ENCODE assay signal across 15 cellular contexts in genomic region chr17:78196712-78197111, GRCh38. TPM values are rescaled to one million over a fixed set of nuclear protein-coding genes. Genes with fewer than 3 reads are reported as not detected.
DNase-seq lines count a peak whose midpoint lies in the region; ATAC-seq, FAIRE-seq and TF ChIP-seq lines count a peak whose summit lies in the region.
"Had no signal": no experiment of that assay in that cellular context is flagged by ENCODE, and none has a peak within 500 bp of the region (broad histone marks: within the 10 kb centered on the region; RNA-seq: fewer than 3 reads in every experiment).

No MANE protein-coding gene starts in this region.

- H3K23me2 ChIP-seq in H1 (ENCODE audit: low read depth, low read length) = no peaks in the 10 kb centered on the region

- CTCF ChIA-PET in OCI-LY7 (lab: Charles Lee; ENCODE audit: unreplicated experiment) (no interaction called here), H1 (lab: Charles Lee; ENCODE audit: partially characterized antibody) (interaction anchor here (1.6 to 10.2 kb wide), 5 partner anchors 9 to 249 kb away, joined by 4 to 65 read pairs (median 7); partner anchors contain the start of genes AFMID and TK1)

- H3K18ac ChIP-seq in H1 (ENCODE audit: extremely low read depth, low read length) (no peak overlapping the region), neuronal stem cell (ENCODE audit: low read length) (no peak overlapping the region)

- H3K27me3 ChIP-seq in H1 (replicated peaks in 1 of 4; ENCODE audit: control insufficient read depth in 3 of 4, extremely low read depth in 1 of 4, insufficient read depth in 3 of 4, low read length in 3 of 4) (no peaks in the 10 kb centered on the region), suprapubic skin (no peaks in the 10 kb centered on the region), neuronal stem cell (ENCODE audit: control insufficient read depth in 3 of 3, insufficient read depth in 3 of 3, low read depth in 1 of 3, low read length in 3 of 3) (no peaks in the 10 kb centered on the region)
- H3K27me3 ChIP-seq: heart right ventricle, SJSA1 had no signal

- H3K27ac ChIP-seq in OCI-LY7 (ENCODE audit: low read depth, low read length, poor library complexity, severe bottlenecking) (no peak overlapping the region), H1 (ENCODE audit: low read depth, low read length) (no peak overlapping the region), suprapubic skin (peak overlapping the region; percentile 88), neuronal stem cell (replicated peaks; ENCODE audit: low read length) (no peak overlapping the region)
- H3K27ac ChIP-seq: SJSA1 had no signal

- TF ChIP-seq RAD21 in H1 (IDR thresholded peaks at IDR 0.05 in 1 of 2, conservative IDR thresholded peaks at IDR 0.05 in 1 of 2; ENCODE audit: low read depth in 2 of 2, low read length in 2 of 2) = no peak

- H3K4ac ChIP-seq in H1 (replicated peaks; ENCODE audit: insufficient read length, low read depth, low read length) (no peak overlapping the region), neuronal stem cell (ENCODE audit: low read length) (no peak overlapping the region)

- no peak overlapping the region for H4K91ac ChIP-seq in H1 (replicated peaks; ENCODE audit: insufficient read length, low read length)
- no peak overlapping the region for H4K91ac ChIP-seq in neuronal stem cell (ENCODE audit: low read depth, low read length, poor library complexity)

- no peak for DNase-seq in OCI-LY7 (ENCODE audit: low spot score)
- DNase-seq in H1 (ENCODE audit: low read depth in 1 of 2, low spot score in 2 of 2) = no peak
- no peak for DNase-seq in suprapubic skin (ENCODE audit: low spot score in 2 of 2)
- no peak for DNase-seq in neuronal stem cell (ENCODE audit: low spot score)
- DNase-seq: activated CD4-positive, CD25-positive, alpha-beta regulatory T cell; activated naive CD4-positive, alpha-beta T cell treated with anti-CD3 and anti-CD28 coated beads, Interleukin-2, amount 10 ng/mL, durations not matched to agents 7 days and 5 days; activated T-cell treated with anti-CD3 and anti-CD28 coated beads, Interleukin-2, amount 50 U/mL, for 48 hours; DMS79 treated with DMSO at 0.1 percent for 48 hours; heart right ventricle; NCI-H748 treated with DMSO at 0.1 percent for 48 hours had no signal

- H3K23ac ChIP-seq in H1 (ENCODE audit: insufficient read length) (no peak overlapping the region), neuronal stem cell (ENCODE audit: low read depth, low read length, poor library complexity) (no peak overlapping the region)

- H3K79me2 ChIP-seq in OCI-LY7 (ENCODE audit: insufficient read depth, low read depth, low read length) (peaks cover 27% of the 10 kb centered on the region), H1 (ENCODE audit: control insufficient read depth in 1 of 2, insufficient read depth in 2 of 2, low read length in 2 of 2) (no peaks in the 10 kb centered on the region; a peak in 1 of 4 replicates)

- no peak overlapping the region for H3K4me2 ChIP-seq in OCI-LY7 (ENCODE audit: low read length)
- peak overlapping the region; percentile 13 to 22; a peak in 1 of 4 replicates for H3K4me2 ChIP-seq in H1 (ENCODE audit: insufficient read depth in 1 of 2, low read depth in 2 of 2, low read length in 2 of 2)
- no peak overlapping the region for H3K4me2 ChIP-seq in neuronal stem cell (ENCODE audit: insufficient read depth, low read length, poor library complexity, severe bottlenecking)

- ATAC-seq in GM21528 (IDR thresholded peaks at IDR 0.05; ENCODE audit: low FRiP score, unreplicated experiment) = no peak
- ATAC-seq: heart right ventricle had no signal

- H2BK15ac ChIP-seq in H1 (ENCODE audit: low read length) (no peak overlapping the region), neuronal stem cell (ENCODE audit: low read length) (no peak overlapping the region)

- no peak for FAIRE-seq in H1 (lab: Jason Lieb, UNC)

- no peak for TF ChIP-seq EP300 in H1 (IDR thresholded peaks at IDR 0.05; ENCODE audit: borderline replicate concordance in 1 of 2, low read depth in 2 of 2, low read length in 2 of 2)
- TF ChIP-seq EP300 in suprapubic skin (IDR thresholded peaks at IDR 0.05) = no peak

- no peaks in the 10 kb centered on the region for H4K20me1 ChIP-seq in OCI-LY7 (ENCODE audit: insufficient read depth, low read length)
- H4K20me1 ChIP-seq in H1 (replicated peaks in 1 of 2; ENCODE audit: control insufficient read depth in 1 of 2, insufficient read depth in 2 of 2, low read length in 2 of 2) = peaks cover 1 to 5% of the 10 kb centered on the region in 2 experiments

- WGBS in H1 (ENCODE audit: extremely low coverage in 1 of 2, insufficient coverage in 1 of 2, insufficient read length in 1 of 2, insufficient replicate concordance in 2 of 2, low coverage in 1 of 2, low lambda C conversion rate in 2 of 2, missing lambda C conversion rate in 1 of 2), 2 experiments = 81% methylated on average over 4 of the region's 4 CpGs; no CpG with 5 or more reads in 1 of the 2 experiments
- 86% methylated on average over 4 of the region's 4 CpGs for WGBS in suprapubic skin
- no CpG with 5 or more reads among the region's 4 CpGs for WGBS in neuronal stem cell (ENCODE audit: extremely low coverage in 2 of 2, insufficient read length in 2 of 2, insufficient replicate concordance in 1 of 2), 2 donors

- TF ChIP-seq POLR2A in H1 (IDR thresholded peaks at IDR 0.05; ENCODE audit: control extremely low read depth in 1 of 2, low read depth in 2 of 2, low read length in 2 of 2) (no peak), suprapubic skin (IDR thresholded peaks at IDR 0.05) (no peak)

- BruUV-seq in OCI-LY7 (replicated peaks; lab: Mats Ljungman, UMichigan) = TSS peak; percentile 41

- H3K4me1 ChIP-seq in OCI-LY7 (ENCODE audit: insufficient read depth, low read length, poor library complexity, severe bottlenecking) (peaks cover 28% of the 10 kb centered on the region), H1 (replicated peaks in 1 of 4; ENCODE audit: control insufficient read depth in 3 of 4, insufficient read depth in 4 of 4, low read length in 3 of 4) (peaks cover 0 to 11% (median 4%) of the 10 kb centered on the region in 4 experiments; a peak in 5 of 7 replicates), suprapubic skin (peaks cover 31% of the 10 kb centered on the region), neuronal stem cell (ENCODE audit: control insufficient read depth in 2 of 2, insufficient read depth in 1 of 2, low read depth in 1 of 2, low read length in 2 of 2) (no peaks in the 10 kb centered on the region)

- 0 out of 2 replicates have a peak, but pooled peaks cover 3% of the 10 kb centered on the region for H3K79me1 ChIP-seq in H1 (ENCODE audit: low read depth, low read length)
- H3K79me1 ChIP-seq in neuronal stem cell (ENCODE audit: low read depth, low read length) = peaks cover 2% of the 10 kb centered on the region

- no peak overlapping the region for H3K14ac ChIP-seq in H1 (ENCODE audit: insufficient read length)
- H3K14ac ChIP-seq in neuronal stem cell (ENCODE audit: low read length) = no peak overlapping the region

- H3K4me3 ChIP-seq in OCI-LY7 (ENCODE audit: low read depth, low read length, poor library complexity, severe bottlenecking) (no peak overlapping the region), H1 (ENCODE audit: extremely low read depth in 1 of 4, insufficient read depth in 2 of 4, low read depth in 3 of 4, low read length in 4 of 4) (no peak overlapping the region), suprapubic skin (no peak overlapping the region), neuronal stem cell (ENCODE audit: low read length in 2 of 2) (no peak overlapping the region)
- H3K4me3 ChIP-seq: heart right ventricle, SJSA1 had no signal

- H3K9me3 ChIP-seq in OCI-LY7 (ENCODE audit: low read length) (no peaks in the 10 kb centered on the region), H1 (ENCODE audit: insufficient read depth in 2 of 2, low read depth in 1 of 2, low read length in 1 of 2) (no peaks in the 10 kb centered on the region), suprapubic skin (no peaks in the 10 kb centered on the region), neuronal stem cell (replicated peaks in 1 of 2; ENCODE audit: control insufficient read depth in 2 of 2, insufficient read depth in 1 of 2, low read depth in 1 of 2, low read length in 2 of 2) (no peaks in the 10 kb centered on the region)
- H3K9me3 ChIP-seq: heart right ventricle, SJSA1 had no signal

- H2BK20ac ChIP-seq in H1 (ENCODE audit: low read length) = no peak overlapping the region

- POLR2A ChIA-PET in OCI-LY7 (lab: Charles Lee) (no interaction called here), H1 (lab: Charles Lee; ENCODE audit: partially characterized antibody) (interaction anchor here (0.8 to 5.5 kb wide), 6 partner anchors 11 to 29 kb away, joined by 3 to 67 read pairs (median 6); partner anchors contain the start of genes AFMID and TK1)

- H3K36me3 ChIP-seq in OCI-LY7 (ENCODE audit: insufficient read depth, low read length) (peaks cover 81% of the 10 kb centered on the region), H1 (ENCODE audit: control insufficient read depth in 2 of 4, insufficient read depth in 4 of 4, low read length in 3 of 4) (peaks cover 0 to 11% (median 2%) of the 10 kb centered on the region in 4 experiments; a peak in 5 of 8 replicates), suprapubic skin (peaks cover 22% of the 10 kb centered on the region), neuronal stem cell (replicated peaks in 1 of 2; ENCODE audit: control insufficient read depth in 2 of 2, insufficient read depth in 2 of 2, low read length in 2 of 2) (peaks cover 6 to 72% of the 10 kb centered on the region in 2 donors)

- H3K56ac ChIP-seq in H1 (replicated peaks; ENCODE audit: insufficient read length, low read depth, low read length) = no peak overlapping the region

- H2AK5ac ChIP-seq in H1 (ENCODE audit: low read depth, low read length) (no peak overlapping the region), neuronal stem cell (ENCODE audit: low read depth, low read length) (no peak overlapping the region)

- H2BK5ac ChIP-seq in H1 (ENCODE audit: low read depth, low read length) = no peak overlapping the region
- H2BK5ac ChIP-seq in neuronal stem cell (ENCODE audit: low read length) = no peak overlapping the region

- H3K9ac ChIP-seq in H1 (replicated peaks in 1 of 4; ENCODE audit: extremely low read depth in 1 of 4, low read depth in 3 of 4, low read length in 3 of 4) (no peak overlapping the region), neuronal stem cell (ENCODE audit: low read depth, low read length, poor library complexity) (no peak overlapping the region)

- H2AFZ ChIP-seq in OCI-LY7 (ENCODE audit: low read length) = no peak overlapping the region
- no peak overlapping the region for H2AFZ ChIP-seq in H1 (ENCODE audit: low read length)
- H2AFZ ChIP-seq in neuronal stem cell (ENCODE audit: low read length) = no peak overlapping the region

- TF ChIP-seq CTCF in OCI-LY7 (conservative IDR thresholded peaks at IDR 0.05; ENCODE audit: low read length) (no peak), H1 (IDR thresholded peaks at IDR 0.05; ENCODE audit: control extremely low read depth in 1 of 3, insufficient read depth in 1 of 3, low read depth in 1 of 3, low read length in 3 of 3) (no peak), suprapubic skin (IDR thresholded peaks at IDR 0.05) (no peak)

- intact Hi-C loops in OCI-LY7 (cut with micrococcal nuclease; ENCODE audit: unreplicated experiment) = no loop called here

- H4K5ac ChIP-seq in H1 (ENCODE audit: insufficient read length, low read depth, low read length) = no peak overlapping the region

- H2BK12ac ChIP-seq in H1 (ENCODE audit: low read depth, low read length) (no peak overlapping the region), neuronal stem cell (ENCODE audit: low read length) (no peak overlapping the region)

- no peaks in the 10 kb centered on the region for H3K9me2 ChIP-seq in OCI-LY7 (ENCODE audit: insufficient read depth, low read length)

- no peak overlapping the region for H4K8ac ChIP-seq in H1 (ENCODE audit: extremely low read depth, insufficient read depth, low read length)
- H4K8ac ChIP-seq in neuronal stem cell (ENCODE audit: low read depth, low read length) = no peak overlapping the region

- H2BK120ac ChIP-seq in H1 (replicated peaks; ENCODE audit: low read depth, low read length) (no peak overlapping the region), neuronal stem cell (ENCODE audit: low read depth, low read length) (no peak overlapping the region)

RNA-seq across cellular contexts. Expression of gene AFMID, which starts 9.6 kb away (rescaled TPM):
- 87.8 and 89.1 TPM in 2 replicates for total RNA-seq in OCI-LY7 (2014; rRNA removed; shearing (Covaris generic))
- total RNA-seq in OCI-LY7 (2022) = 90.2 and 101 TPM in 2 replicates
- total RNA-seq in H1 (2021; fragmentation: NEBNext Ultra II Directional; extraction: Animal tissue kit (Norgen Biotek cat#: 25700)) = 53.0 and 54.8 TPM in 2 replicates
- polyA plus RNA-seq in H1 (2011; rRNA removed) = 49.0 and 61.6 TPM in 2 replicates
- 63.2 TPM for polyA plus RNA-seq in H1 (2011; cell fraction: cytosol; rRNA removed)
- polyA plus RNA-seq in H1 (2011; cell fraction: nucleus; rRNA removed) = 58.5 TPM
- polyA plus RNA-seq in H1 (2012, experiment 1 of 2) = 47.6 to 75.1 TPM (median 68.4 TPM) in 4 replicates
- 91.1 TPM for polyA plus RNA-seq in H1 (2012, experiment 2 of 2)
- 40.1 TPM for polyA plus RNA-seq in H1 (2013, experiment 1 of 2)
- 39.2 TPM for polyA plus RNA-seq in H1 (2013, experiment 2 of 2)
- polyA minus RNA-seq in H1 (2011; rRNA and poly(A)+ RNA removed) = 55.5 and 83.5 TPM in 2 replicates
- polyA minus RNA-seq in H1 (2011; cell fraction: cytosol; rRNA and poly(A)+ RNA removed) = 30.7 TPM
- polyA minus RNA-seq in H1 (2011; cell fraction: nucleus; rRNA and poly(A)+ RNA removed) = 42.0 TPM
- 10 to 100 TPM; 43.9 to 78.3 (median 66.1) TPM for total RNA-seq in suprapubic skin
- polyA plus RNA-seq in neuronal stem cell (2013, experiment 1 of 2) = 50.8 TPM
- 52.7 TPM for polyA plus RNA-seq in neuronal stem cell (2013, experiment 2 of 2)

RNA-seq across cellular contexts. Expression of gene TK1, which starts 9.9 kb away (rescaled TPM):
- total RNA-seq in OCI-LY7 (2014; rRNA removed; shearing (Covaris generic)) = 108 and 118 TPM in 2 replicates
- 149 TPM in 2 replicates for total RNA-seq in OCI-LY7 (2022)
- 66.9 and 76.5 TPM in 2 replicates for total RNA-seq in H1 (2021; fragmentation: NEBNext Ultra II Directional; extraction: Animal tissue kit (Norgen Biotek cat#: 25700))
- 147 and 170 TPM in 2 replicates for polyA plus RNA-seq in H1 (2011; rRNA removed)
- 150 TPM for polyA plus RNA-seq in H1 (2011; cell fraction: cytosol; rRNA removed)
- polyA plus RNA-seq in H1 (2011; cell fraction: nucleus; rRNA removed) = 168 TPM
- polyA plus RNA-seq in H1 (2012, experiment 1 of 2) = 50.8 to 96.9 TPM (median 88.1 TPM) in 4 replicates
- polyA plus RNA-seq in H1 (2012, experiment 2 of 2) = 148 TPM
- 57.7 TPM for polyA plus RNA-seq in H1 (2013, experiment 1 of 2)
- 54.1 TPM for polyA plus RNA-seq in H1 (2013, experiment 2 of 2)
- 110 and 113 TPM in 2 replicates for polyA minus RNA-seq in H1 (2011; rRNA and poly(A)+ RNA removed)
- 54.3 TPM for polyA minus RNA-seq in H1 (2011; cell fraction: cytosol; rRNA and poly(A)+ RNA removed)
- 42.3 TPM for polyA minus RNA-seq in H1 (2011; cell fraction: nucleus; rRNA and poly(A)+ RNA removed)
- 1 to 10 TPM; 1.0 to 9.1 (median 7.0) TPM for total RNA-seq in suprapubic skin
- polyA plus RNA-seq in neuronal stem cell (2013, experiment 1 of 2) = 38.3 TPM
- polyA plus RNA-seq in neuronal stem cell (2013, experiment 2 of 2) = 37.7 TPM

RNA-seq across cellular contexts. Expression of gene BIRC5, which starts 17.3 kb away (rescaled TPM):
- 229 and 266 TPM in 2 replicates for total RNA-seq in OCI-LY7 (2014; rRNA removed; shearing (Covaris generic))
- total RNA-seq in OCI-LY7 (2022) (184 and 190 TPM in 2 replicates), suprapubic skin (1 to 10 TPM; 3.7 to 9.6 (median 5.5) TPM)
- 106 and 108 TPM in 2 replicates for total RNA-seq in H1 (2021; fragmentation: NEBNext Ultra II Directional; extraction: Animal tissue kit (Norgen Biotek cat#: 25700))
- polyA plus RNA-seq in H1 (2011; rRNA removed) = 42.2 and 48.8 TPM in 2 replicates
- 53.5 TPM for polyA plus RNA-seq in H1 (2011; cell fraction: cytosol; rRNA removed)
- polyA plus RNA-seq in H1 (2011; cell fraction: nucleus; rRNA removed) = 78.0 TPM
- polyA plus RNA-seq in H1 (2012, experiment 1 of 2) = 58.7 to 71.7 TPM (median 68.1 TPM) in 4 replicates
- polyA plus RNA-seq in H1 (2012, experiment 2 of 2) = 111 TPM
- polyA plus RNA-seq in H1 (2013, experiment 1 of 2) = 64.6 TPM
- 66.0 TPM for polyA plus RNA-seq in H1 (2013, experiment 2 of 2)
- polyA minus RNA-seq in H1 (2011; rRNA and poly(A)+ RNA removed) = 39.6 and 46.5 TPM in 2 replicates
- 43.1 TPM for polyA minus RNA-seq in H1 (2011; cell fraction: cytosol; rRNA and poly(A)+ RNA removed)
- 41.5 TPM for polyA minus RNA-seq in H1 (2011; cell fraction: nucleus; rRNA and poly(A)+ RNA removed)
- 118 TPM for polyA plus RNA-seq in neuronal stem cell (2013, experiment 1 of 2)
- polyA plus RNA-seq in neuronal stem cell (2013, experiment 2 of 2) = 125 TPM

RNA-seq across cellular contexts. Expression of gene SYNGR2, which starts 28.3 kb away (rescaled TPM):
- total RNA-seq in OCI-LY7 (2014; rRNA removed; shearing (Covaris generic)) = 21.3 and 35.4 TPM in 2 replicates
- total RNA-seq in OCI-LY7 (2022) = 44.9 and 45.5 TPM in 2 replicates
- total RNA-seq in H1 (2021; fragmentation: NEBNext Ultra II Directional; extraction: Animal tissue kit (Norgen Biotek cat#: 25700)) = 48.4 and 50.0 TPM in 2 replicates
- polyA plus RNA-seq in H1 (2011; rRNA removed) = 139 and 209 TPM in 2 replicates
- polyA plus RNA-seq in H1 (2011; cell fraction: cytosol; rRNA removed) = 92.9 TPM
- polyA plus RNA-seq in H1 (2011; cell fraction: nucleus; rRNA removed) = 102 TPM
- polyA plus RNA-seq in H1 (2012, experiment 1 of 2) = 32.5 to 57.4 TPM (median 51.2 TPM) in 4 replicates
- polyA plus RNA-seq in H1 (2012, experiment 2 of 2) = 37.5 TPM
- polyA plus RNA-seq in H1 (2013, experiment 1 of 2) = 42.0 TPM
- 51.5 TPM for polyA plus RNA-seq in H1 (2013, experiment 2 of 2)
- 53.5 and 79.1 TPM in 2 replicates for polyA minus RNA-seq in H1 (2011; rRNA and poly(A)+ RNA removed)
- 28.6 TPM for polyA minus RNA-seq in H1 (2011; cell fraction: cytosol; rRNA and poly(A)+ RNA removed)
- polyA minus RNA-seq in H1 (2011; cell fraction: nucleus; rRNA and poly(A)+ RNA removed) = 27.7 TPM
- total RNA-seq in suprapubic skin = 100 to 1,000 TPM; 127 to 139 (median 133) TPM
- 16.6 TPM for polyA plus RNA-seq in neuronal stem cell (2013, experiment 1 of 2)
- 16.6 TPM for polyA plus RNA-seq in neuronal stem cell (2013, experiment 2 of 2)

RNA-seq across cellular contexts. Expression of gene TMEM235, which starts 34.7 kb away (rescaled TPM):
- total RNA-seq in OCI-LY7 (2014; rRNA removed; shearing (Covaris generic)) = 0.32 TPM in 1 of 2 replicates, not detected in the other
- not detected in 2 replicates for total RNA-seq in OCI-LY7 (2022)
- total RNA-seq in H1 (2021; fragmentation: NEBNext Ultra II Directional; extraction: Animal tissue kit (Norgen Biotek cat#: 25700)) = 0.15 TPM in 1 of 2 replicates, not detected in the other
- polyA plus RNA-seq in H1 (2011; rRNA removed) = 0.05 and 0.14 TPM in 2 replicates
- 0.17 TPM for polyA plus RNA-seq in H1 (2011; cell fraction: cytosol; rRNA removed)
- polyA plus RNA-seq in H1 (2011; cell fraction: nucleus; rRNA removed) = 0.68 TPM
- 0.13 to 0.36 TPM (median 0.23 TPM) in 4 replicates for polyA plus RNA-seq in H1 (2012, experiment 1 of 2)
- not detected for polyA plus RNA-seq in H1 (2012, experiment 2 of 2)
- 0.02 TPM for polyA plus RNA-seq in H1 (2013, experiment 1 of 2)
- not detected for polyA plus RNA-seq in H1 (2013, experiment 2 of 2)
- not detected in 2 replicates for polyA minus RNA-seq in H1 (2011; rRNA and poly(A)+ RNA removed)
- not detected for polyA minus RNA-seq in H1 (2011; cell fraction: cytosol; rRNA and poly(A)+ RNA removed)
- not detected for polyA minus RNA-seq in H1 (2011; cell fraction: nucleus; rRNA and poly(A)+ RNA removed)
- total RNA-seq in suprapubic skin = not detected
- polyA plus RNA-seq in neuronal stem cell (2013, experiment 1 of 2) = not detected
- not detected for polyA plus RNA-seq in neuronal stem cell (2013, experiment 2 of 2)
- total RNA-seq: heart right ventricle, lower leg skin, M059J, omental fat pad, SJSA1 had no signal
- polyA plus RNA-seq: heart right ventricle had no signal

Comparison
In these comparisons a context has a peak if more than half of its experiments do, and no peak if none do; other contexts are left out.
1. H3K4me2 ChIP-seq: peak in H1 (2 of 2); none in OCI-LY7 (single experiment) and neuronal stem cell (single experiment).
2. RNA of gene BIRC5, which starts 17.3 kb away (total RNA-seq): 184 to 266 TPM in OCI-LY7 and 106 to 108 TPM in H1; 3.7 to 9.6 TPM in suprapubic skin; every median in the first group is over 10 times any median in the second.